Comparison of ENCODE assay signal across 8 cellular contexts in the genomic region with DNA sequence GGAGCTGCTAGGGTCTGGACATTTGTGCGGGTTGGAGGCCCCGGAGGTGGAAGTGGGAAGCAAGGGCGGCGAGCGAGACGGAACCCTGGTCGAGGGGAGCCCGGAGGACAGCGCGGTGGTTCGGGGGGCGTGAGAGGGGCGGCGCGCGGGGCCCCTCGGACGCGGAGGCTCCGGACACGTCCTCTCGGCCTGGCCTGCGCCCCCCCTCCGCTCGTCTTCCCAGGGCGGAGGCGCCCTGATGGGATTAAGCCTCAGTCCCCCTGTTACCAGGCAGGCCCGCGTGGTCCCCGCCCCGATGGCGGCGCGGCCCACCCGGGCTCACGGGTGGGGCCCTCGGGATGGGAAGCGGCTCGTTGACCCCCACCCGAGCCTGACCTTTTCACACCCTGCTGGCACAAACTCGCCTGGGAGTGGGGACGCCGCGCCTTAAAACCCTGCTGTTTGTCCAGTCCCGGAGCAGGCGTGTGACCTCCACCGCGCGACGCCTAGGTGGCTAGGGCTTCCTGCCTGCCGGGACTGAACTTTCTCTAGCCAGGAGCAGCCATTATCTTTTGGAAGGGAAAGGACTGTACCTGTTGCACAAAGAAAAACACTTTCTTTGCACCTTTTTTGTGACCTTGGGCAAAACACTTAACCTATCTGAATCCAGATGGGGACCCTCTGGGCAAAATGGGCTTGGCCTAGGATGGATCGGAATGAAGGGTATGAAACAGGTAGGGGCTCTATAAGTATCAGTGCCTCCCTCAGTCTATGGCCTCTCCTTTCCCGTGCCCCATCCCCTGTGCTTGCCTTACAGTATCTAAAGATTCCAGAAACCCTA. TPM values are rescaled to one million over a fixed set of nuclear protein-coding genes. Genes with fewer than 3 reads are reported as not detected.
DNase-seq lines count a peak whose midpoint lies in the region; ATAC-seq and TF ChIP-seq lines count a peak whose summit lies in the region.

No MANE protein-coding gene starts in this region.

- DNase-seq in DMS 273 (lab: John Stamatoyannopoulos, UW; ENCODE audit: unreplicated experiment) (peak; percentile 19), DMS 273 treated with DMSO at 0.1 percent for 48 hours (lab: John Stamatoyannopoulos, UW) (no peak), ascending aorta (ENCODE audit: low spot score in 2 of 2) (no peak), islet precursor cell (peak; percentile 65), NCI-H2107 (lab: John Stamatoyannopoulos, UW) (no peak), GM19240 (ENCODE audit: insufficient read length, low spot score) (no peak), NCI-H1092 (lab: John Stamatoyannopoulos, UW) (no peak)
- peak; percentile 5 for DNase-seq in stimulated activated naive CD8-positive, alpha-beta T cell treated with anti-CD3 and anti-CD28 coated beads, Interleukin-15, Interleukin-2, amounts not matched to agents 100 U/mL and 50 U/mL, for 24 hours

- ATAC-seq in stimulated activated naive CD8-positive, alpha-beta T cell treated with anti-CD3 and anti-CD28 coated beads, Interleukin-15, Interleukin-2, amounts not matched to agents 100 U/mL and 50 U/mL, for 24 hours = no peak

- H3K4me3 ChIP-seq in ascending aorta = peak overlapping the region; percentile 82 to 94

- H3K36me3 ChIP-seq in ascending aorta = no peaks in the 10 kb centered on the region

- H3K9me3 ChIP-seq in ascending aorta = no peaks in the 10 kb centered on the region

- H3K27ac ChIP-seq in ascending aorta = peak overlapping the region; percentile 39 to 51

- no peaks in the 10 kb centered on the region for H3K27me3 ChIP-seq in ascending aorta

- no peaks in the 10 kb centered on the region for H3K4me1 ChIP-seq in ascending aorta

- intact Hi-C loops in ascending aorta (cut with DNase I) = loop anchor here (5.0 kb wide), 1 partner anchor 39 kb away; no protein-coding TSS in a partner anchor

- TF ChIP-seq CTCF in ascending aorta (IDR thresholded peaks at IDR 0.05) = no peak

RNA-seq across cellular contexts. Expression of a gene that starts 1.0 kb away (rescaled TPM):
- total RNA-seq in ascending aorta = 79.0 TPM

RNA-seq across cellular contexts. Expression of a gene that starts 7.0 kb away (rescaled TPM):
- total RNA-seq in ascending aorta = not detected

Comparison
In these comparisons a context has a peak if more than half of its experiments do, and no peak if none do; other contexts are left out.
1. DNase-seq: peak in DMS 273 (single experiment), islet precursor cell (single experiment) and stimulated activated naive CD8-positive, alpha-beta T cell treated with anti-CD3 and anti-CD28 coated beads, Interleukin-15, Interleukin-2, amounts not matched to agents 100 U/mL and 50 U/mL, for 24 hours (single experiment); none in DMS 273 treated with DMSO at 0.1 percent for 48 hours (single experiment), ascending aorta (0 of 2), NCI-H2107 (single experiment), GM19240 (single experiment) and NCI-H1092 (single experiment).